In the genomic region with DNA sequence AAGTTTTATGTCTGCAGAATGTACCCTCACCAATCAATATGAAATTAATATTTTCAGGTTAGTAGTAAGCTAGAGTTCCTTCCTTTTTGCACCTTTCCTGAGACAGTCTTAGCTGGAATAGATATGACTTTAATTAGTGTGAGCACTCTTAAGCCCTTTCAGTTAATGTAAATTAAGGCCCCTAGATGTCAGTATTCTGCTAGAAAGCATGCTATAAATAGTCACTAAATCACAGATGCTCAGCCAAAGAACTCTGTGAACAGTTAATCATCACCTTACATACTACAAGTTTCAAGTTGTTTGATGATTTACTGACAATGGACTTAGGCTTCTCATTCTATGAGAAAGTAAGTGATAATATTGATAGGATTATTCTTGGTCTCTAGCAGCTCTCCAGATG, we compare ENCODE assay signal across 8 cellular contexts.
DNase-seq lines count a peak whose midpoint lies in the region; ATAC-seq, FAIRE-seq and TF ChIP-seq lines count a peak whose summit lies in the region.

No MANE protein-coding gene starts in this region.

- H3K27me3 ChIP-seq in prostate gland (replicated peaks; ENCODE audit: insufficient read depth), result no peaks in the 10 kb centered on the region

- no peaks in the 10 kb centered on the region for H3K4me1 ChIP-seq in prostate gland (replicated peaks)

- CTCF ChIA-PET in Calu3 (lab: Charles Lee), result interaction anchor here (0.5 to 1.6 kb wide), 5 partner anchors 50 to 511 kb away, joined by 3 to 6 read pairs (median 4); no protein-coding TSS in a partner anchor

- no peak overlapping the region for H3K27ac Mint-ChIP-seq in Calu3 (ENCODE audit: unreplicated experiment)

- TF ChIP-seq CTCF in Calu3 (IDR thresholded peaks at IDR 0.05; ENCODE audit: unreplicated experiment), result peak; percentile 28
- peak; percentile 2 for TF ChIP-seq CTCF in astrocyte of the cerebellum (IDR thresholded peaks at IDR 0.05; ENCODE audit: low read depth, low read length, missing control alignments)
- TF ChIP-seq CTCF in prostate gland (IDR thresholded peaks at IDR 0.05), result peak in 1 of 4 experiments; percentile 15

- H3K27ac ChIP-seq in prostate gland, result no peak overlapping the region

- no peak for FAIRE-seq in urothelium cell line (lab: Jason Lieb, UNC)

- H3K4me3 ChIP-seq in astrocyte of the cerebellum (ENCODE audit: low read depth, low read length) (no peak overlapping the region), prostate gland (no peak overlapping the region)

- no peaks in the 10 kb centered on the region for H3K9me3 Mint-ChIP-seq in Calu3 (ENCODE audit: low read depth, unreplicated experiment)

- intact Hi-C loops in Calu3 (cut with micrococcal nuclease; ENCODE audit: unreplicated experiment) (loop anchor here (1.0 to 10.0 kb wide), 5 partner anchors 165 to 511 kb away; no protein-coding TSS in a partner anchor), prostate gland (cut with DNase I) (loop anchor here (5.0 kb wide), 1 partner anchor 387 kb away; no protein-coding TSS in a partner anchor)

- H3K9me3 ChIP-seq in prostate gland, result no peaks in the 10 kb centered on the region

- H3K36me3 ChIP-seq in prostate gland, result no peaks in the 10 kb centered on the region

- TF ChIP-seq POLR2A in prostate gland (IDR thresholded peaks at IDR 0.05), result no peak

- DNase-seq in Calu3, result no peak
- peak; percentile 5 for DNase-seq in MV-4-11 (lab: John Stamatoyannopoulos, UW)
- no peak for DNase-seq in astrocyte of the cerebellum (ENCODE audit: low read depth)
- peak; percentile 5 for DNase-seq in urothelium cell line (ENCODE audit: low spot score)
- DNase-seq in stimulated activated CD4-positive, alpha-beta T cell treated with anti-CD3 and anti-CD28 coated beads, Interleukin-1b, Interleukin-23, amount 100 ng/mL, for 48 hours, result no peak
- DNase-seq in AG20443 (ENCODE audit: low spot score), result no peak
- no peak for DNase-seq in prostate gland (ENCODE audit: low spot score)

- no peaks in the 10 kb centered on the region for H3K27me3 Mint-ChIP-seq in Calu3 (ENCODE audit: unreplicated experiment)

- H3K36me3 Mint-ChIP-seq in Calu3 (ENCODE audit: insufficient read depth, unreplicated experiment), result no peaks in the 10 kb centered on the region

- no TSS peak for BruUV-seq in Calu3 (replicated peaks; lab: Mats Ljungman, UMichigan)

- peaks cover 8% of the 10 kb centered on the region for H3K4me1 Mint-ChIP-seq in Calu3 (ENCODE audit: low read depth, unreplicated experiment)

- ATAC-seq in GM21423 (IDR thresholded peaks at IDR 0.05; ENCODE audit: unreplicated experiment), result peak; percentile 93

- no peak overlapping the region for H3K4me3 Mint-ChIP-seq in Calu3 (ENCODE audit: low read depth, unreplicated experiment)

- in situ Hi-C loops in astrocyte of the cerebellum (cut with HindIII; ENCODE audit: low sequenced_read_pairs), result no loop called here

Comparison
In these comparisons a context has a peak if more than half of its experiments do, and no peak if none do; other contexts are left out.
1. DNase-seq: peak in MV-4-11 (single experiment) and urothelium cell line (single experiment); none in Calu3 (single experiment), astrocyte of the cerebellum (single experiment), stimulated activated CD4-positive, alpha-beta T cell treated with anti-CD3 and anti-CD28 coated beads, Interleukin-1b, Interleukin-23, amount 100 ng/mL, for 48 hours (single experiment), AG20443 (single experiment) and prostate gland (single experiment).